ENCODE assay signal across 7 cellular contexts in the genomic region with DNA sequence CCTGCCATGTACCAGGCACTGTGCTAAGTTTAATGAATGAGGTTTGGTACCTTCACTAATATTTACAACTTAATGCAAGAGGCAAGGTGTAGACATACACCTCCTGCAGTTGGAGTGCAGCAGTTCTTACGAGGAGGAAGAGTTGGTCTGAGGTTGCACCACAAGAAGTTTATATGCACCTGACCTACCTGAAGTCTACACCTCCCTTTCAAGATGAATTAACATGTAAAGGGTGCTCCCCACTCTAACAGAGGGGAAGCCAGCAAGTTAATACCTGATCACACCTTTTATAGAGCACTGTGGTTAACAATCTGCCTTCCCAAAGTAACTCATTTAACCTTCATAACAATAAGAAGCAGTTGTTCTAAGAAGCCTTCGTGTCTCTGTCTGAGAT.
DNase-seq lines count a peak whose midpoint lies in the region; ATAC-seq and TF ChIP-seq lines count a peak whose summit lies in the region.

No MANE protein-coding gene starts in this region.

- no peaks in the 10 kb centered on the region for H3K27me3 Mint-ChIP-seq in stimulated activated memory B cell treated with anti-CD40 and anti-IgM and Interleukin-4, amounts not matched to agents 10 μg/mL and 1 μg/mL and 100 μg/mL, for 72 hours

- no peaks in the 10 kb centered on the region for H3F3A ChIP-seq in Loucy (ENCODE audit: low read depth)

- peak; percentile 8 for ATAC-seq in GM19324 (IDR thresholded peaks at IDR 0.05; ENCODE audit: low FRiP score, unreplicated experiment)
- ATAC-seq in stimulated activated memory B cell treated with anti-CD40 and anti-IgM and Interleukin-4, amounts not matched to agents 10 μg/mL and 1 μg/mL and 100 μg/mL, for 72 hours: no peak

- H3K79me2 ChIP-seq in Loucy (ENCODE audit: insufficient read depth, low read length): peaks cover 42% of the 10 kb centered on the region

- H3K27me3 ChIP-seq in Loucy (ENCODE audit: insufficient read depth, low read length, poor library complexity, severe bottlenecking): no peaks in the 10 kb centered on the region

- no peaks in the 10 kb centered on the region for H3K36me3 ChIP-seq in Loucy (ENCODE audit: insufficient read depth, low read length)

- no peak for TF ChIP-seq CTCF in Loucy (conservative IDR thresholded peaks at IDR 0.05; ENCODE audit: low read length)

- peak overlapping the region; percentile 76 for H3K4me3 ChIP-seq in Loucy (ENCODE audit: low read length, poor library complexity, severe bottlenecking)

- no peaks in the 10 kb centered on the region for H3K36me3 Mint-ChIP-seq in stimulated activated memory B cell treated with anti-CD40 and anti-IgM and Interleukin-4, amounts not matched to agents 10 μg/mL and 1 μg/mL and 100 μg/mL, for 72 hours

- H3K27ac Mint-ChIP-seq in stimulated activated memory B cell treated with anti-CD40 and anti-IgM and Interleukin-4, amounts not matched to agents 10 μg/mL and 1 μg/mL and 100 μg/mL, for 72 hours: peak overlapping the region; percentile 82

- no peaks in the 10 kb centered on the region for H3K9me2 ChIP-seq in Loucy (replicated peaks; ENCODE audit: low read depth, low read length)

- peak overlapping the region; percentile 94 for H3K4me3 Mint-ChIP-seq in stimulated activated memory B cell treated with anti-CD40 and anti-IgM and Interleukin-4, amounts not matched to agents 10 μg/mL and 1 μg/mL and 100 μg/mL, for 72 hours

- peak overlapping the region; percentile 84 for H3K9ac ChIP-seq in Loucy (ENCODE audit: low read depth, low read length, poor library complexity, severe bottlenecking)

- peak overlapping the region; percentile 72 for H3K27ac ChIP-seq in epithelial cell of prostate

- peak overlapping the region; percentile 94 for H2AFZ ChIP-seq in Loucy (ENCODE audit: low read length)

- H3K4me2 ChIP-seq in Loucy (ENCODE audit: low read depth, low read length, poor library complexity, severe bottlenecking): peak overlapping the region; percentile 81

- 0 out of 2 replicates have a peak, but pooled peaks cover 2% of the 10 kb centered on the region for H3K9me3 ChIP-seq in Loucy (ENCODE audit: insufficient read depth, low read depth, low read length)

- peaks cover 2% of the 10 kb centered on the region for H3K9me3 Mint-ChIP-seq in stimulated activated memory B cell treated with anti-CD40 and anti-IgM and Interleukin-4, amounts not matched to agents 10 μg/mL and 1 μg/mL and 100 μg/mL, for 72 hours

- H3K4me1 ChIP-seq in Loucy (ENCODE audit: insufficient read depth, low read length, poor library complexity, severe bottlenecking): peaks cover 27% of the 10 kb centered on the region

- H4K20me1 ChIP-seq in Loucy (ENCODE audit: insufficient read depth, low read length, poor library complexity, severe bottlenecking): peaks cover 19% of the 10 kb centered on the region

- peaks cover 10% of the 10 kb centered on the region for H3K4me1 Mint-ChIP-seq in stimulated activated memory B cell treated with anti-CD40 and anti-IgM and Interleukin-4, amounts not matched to agents 10 μg/mL and 1 μg/mL and 100 μg/mL, for 72 hours

- DNase-seq in epithelial cell of prostate (ENCODE audit: low read depth, low spot score) (no peak), NCI-H1436 (lab: John Stamatoyannopoulos, UW) (no peak), NCI-H2227 (lab: John Stamatoyannopoulos, UW; ENCODE audit: unreplicated experiment) (no peak), NCI-H1694 treated with DMSO at 0.1 percent for 48 hours (lab: John Stamatoyannopoulos, UW) (no peak)
